In the genomic region with DNA sequence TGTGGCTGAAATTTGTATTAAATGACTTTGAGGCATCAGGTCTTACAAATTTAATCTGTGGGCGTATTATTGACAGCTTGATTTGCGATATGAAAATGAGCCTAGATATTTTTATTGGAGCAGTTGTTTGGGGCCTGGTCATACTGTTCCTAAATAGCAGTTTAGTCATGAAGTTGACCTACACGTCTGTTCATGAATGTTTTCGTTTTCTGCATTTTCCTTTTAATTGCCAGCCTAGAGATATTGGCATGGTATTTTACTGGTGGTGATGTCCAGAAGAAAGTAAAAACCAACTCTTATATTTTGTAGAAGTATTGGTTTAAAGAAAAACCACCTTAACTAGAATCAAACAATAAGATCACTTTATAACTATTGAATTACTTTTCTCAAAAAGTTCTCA, we compare ENCODE assay signal across 20 cellular contexts. TPM values are rescaled to one million over a fixed set of nuclear protein-coding genes. Genes with fewer than 3 reads are reported as not detected.
DNase-seq lines count a peak whose midpoint lies in the region; ATAC-seq, FAIRE-seq and TF ChIP-seq lines count a peak whose summit lies in the region.
"Had no signal": no experiment of that assay in that cellular context is flagged by ENCODE, and none has a peak within 500 bp of the region (broad histone marks: within the 10 kb centered on the region; RNA-seq: fewer than 3 reads in every experiment).

No MANE protein-coding gene starts in this region.

- no peaks in the 10 kb centered on the region for H3K27me3 ChIP-seq in IMR-90 (ENCODE audit: control insufficient read depth, insufficient read depth, low read length)
- no peaks in the 10 kb centered on the region for H3K27me3 ChIP-seq in right lobe of liver
- no peaks in the 10 kb centered on the region for H3K27me3 ChIP-seq in HAP-1 (ENCODE audit: low read depth)
- H3K27me3 ChIP-seq: right atrium auricular region, thyroid gland had no signal

- H3K27ac ChIP-seq in A549 = no peak overlapping the region
- H3K27ac ChIP-seq in IMR-90 (ENCODE audit: insufficient read depth, low read length) = no peak overlapping the region
- no peak overlapping the region for H3K27ac ChIP-seq in right lobe of liver
- H3K27ac ChIP-seq: right atrium auricular region, thyroid gland had no signal

- peaks cover 2% of the 10 kb centered on the region; the same call in 1 of the 2 replicates for H3K36me3 ChIP-seq in IMR-90 (ENCODE audit: control insufficient read depth, insufficient read depth, low read length)
- no peaks in the 10 kb centered on the region for H3K36me3 ChIP-seq in right lobe of liver
- no peaks in the 10 kb centered on the region for H3K36me3 ChIP-seq in HAP-1 (replicated peaks)
- H3K36me3 ChIP-seq: right atrium auricular region, thyroid gland had no signal

- POLR2A ChIA-PET in A549 (lab: Yijun Ruan, JAX) (no interaction called here), IMR-90 (lab: Charles Lee; ENCODE audit: unreplicated experiment) (no interaction called here)

- intact Hi-C loops in IMR-90 (cut with micrococcal nuclease) (loop anchor here (2.0 kb wide), 4 partner anchors 14 to 64 kb away; no protein-coding TSS in a partner anchor), right lobe of liver (cut with DNase I) (no loop called here)

- CTCF ChIA-PET in A549 (lab: Yijun Ruan, JAX) (interaction anchor here (0.6 to 8.8 kb wide), 5 partner anchors 39 to 233 kb away, joined by 3 to 68 read pairs (median 4); no protein-coding TSS in a partner anchor), IMR-90 (lab: Yijun Ruan, JAX) (no interaction called here)

- no peak overlapping the region for H2AK5ac ChIP-seq in IMR-90 (ENCODE audit: low read depth, low read length)

- H3K4ac ChIP-seq in IMR-90 (ENCODE audit: low read depth, low read length) = no peak overlapping the region

- H3K4me1 ChIP-seq in A549 (peaks cover 20% of the 10 kb centered on the region), IMR-90 (ENCODE audit: control insufficient read depth, insufficient read depth, low read length) (peaks cover 12% of the 10 kb centered on the region), right lobe of liver (peaks cover 0 to 20% (median 6%) of the 10 kb centered on the region in 4 donors), HAP-1 (peaks cover 6% of the 10 kb centered on the region)

- BruUV-seq in IMR-90 (replicated peaks; lab: Mats Ljungman, UMichigan) = no TSS peak

- peaks cover 22% of the 10 kb centered on the region for H3K27me3 Mint-ChIP-seq in central memory CD8-positive, alpha-beta T cell
- H3K27me3 Mint-ChIP-seq in nephron progenitor cell (ENCODE audit: low read depth, poor library complexity) = peaks cover 23% of the 10 kb centered on the region

- H3K9me3 ChIP-seq in A549 = no peaks in the 10 kb centered on the region
- H3K9me3 ChIP-seq in IMR-90 (ENCODE audit: control insufficient read depth, insufficient read depth, low read length) = peaks cover 4% of the 10 kb centered on the region
- no peaks in the 10 kb centered on the region for H3K9me3 ChIP-seq in right lobe of liver
- H3K9me3 ChIP-seq in HAP-1 = peaks cover 3% of the 10 kb centered on the region; the same call in 1 of the 2 replicates
- H3K9me3 ChIP-seq: right atrium auricular region, thyroid gland had no signal

- H4K20me1 ChIP-seq in IMR-90 (ENCODE audit: insufficient read depth, low read length) = peaks cover 18% of the 10 kb centered on the region; the same call in 1 of the 2 replicates

- H2BK120ac ChIP-seq in IMR-90 (ENCODE audit: low read depth, low read length) = no peak overlapping the region

- no peak overlapping the region for H3K4me3 ChIP-seq in A549
- H3K4me3 ChIP-seq in IMR-90 (ENCODE audit: insufficient read depth, low read depth, low read length) = no peak overlapping the region
- no peak overlapping the region for H3K4me3 ChIP-seq in right lobe of liver
- peak overlapping the region in 1 of 2 donors; percentile 5 for H3K4me3 ChIP-seq in foreskin fibroblast (ENCODE audit: low read depth in 1 of 2, low read length in 2 of 2)
- H3K4me3 ChIP-seq in HAP-1 = no peak overlapping the region
- H3K4me3 ChIP-seq: right atrium auricular region, thyroid gland had no signal

- no peak overlapping the region for H2BK15ac ChIP-seq in IMR-90 (ENCODE audit: low read depth, low read length)

- H2AFZ ChIP-seq in IMR-90 (replicated peaks; ENCODE audit: low read length, poor library complexity) = no peak overlapping the region

- in situ Hi-C loops in IMR-90 (cut with MboI; ENCODE audit: low sequenced_read_pairs) (no loop called here), HAP-1 (cut with MboI; ENCODE audit: low sequenced_read_pairs) (no loop called here)

- WGBS in A549 (ENCODE audit: missing lambda C conversion rate) = 85% methylated on average over 4 of the region's 4 CpGs
- no CpG with 5 or more reads among the region's 4 CpGs for WGBS in IMR-90 (ENCODE audit: extremely low coverage in 2 of 2, insufficient read length in 1 of 2), 2 experiments
- 82% methylated on average over 4 of the region's 4 CpGs for WGBS in right lobe of liver (ENCODE audit: insufficient coverage, low coverage, low lambda C conversion rate, missing lambda C conversion rate)

- peaks cover 8% of the 10 kb centered on the region for H3K4me1 Mint-ChIP-seq in central memory CD8-positive, alpha-beta T cell
- peaks cover 33% of the 10 kb centered on the region for H3K4me1 Mint-ChIP-seq in nephron progenitor cell

- TF ChIP-seq POLR2A in A549 (IDR thresholded peaks at IDR 0.05; ENCODE audit: low read length) (no peak), IMR-90 (IDR thresholded peaks at IDR 0.05; ENCODE audit: low read depth, low read length) (no peak), right lobe of liver (IDR thresholded peaks at IDR 0.05) (no peak)

- H4K5ac ChIP-seq in IMR-90 (ENCODE audit: low read depth, low read length) = no peak overlapping the region

- H3K9me3 Mint-ChIP-seq in central memory CD8-positive, alpha-beta T cell = no peaks in the 10 kb centered on the region
- peaks cover 13% of the 10 kb centered on the region for H3K9me3 Mint-ChIP-seq in nephron progenitor cell
- H3K9me3 Mint-ChIP-seq: activated CD4-positive, alpha-beta memory T cell treated with anti-CD3 and anti-CD28 coated beads, Interleukin-2, amount 10 ng/mL, durations not matched to agents 7 days and 5 days; effector memory CD8-positive, alpha-beta T cell had no signal

- no peak for TF ChIP-seq CTCF in A549 (IDR thresholded peaks at IDR 0.05)
- no peak for TF ChIP-seq CTCF in IMR-90 (conservative IDR thresholded peaks at IDR 0.05; ENCODE audit: low read depth, low read length)
- no peak for TF ChIP-seq CTCF in nephron progenitor cell (IDR thresholded peaks at IDR 0.05)
- no peak for TF ChIP-seq CTCF in right lobe of liver (IDR thresholded peaks at IDR 0.05)
- no peak for TF ChIP-seq CTCF in foreskin fibroblast (IDR thresholded peaks at IDR 0.05; ENCODE audit: low read depth, low read length)

- dilution Hi-C loops in IMR-90 (cut with HindIII; ENCODE audit: low sequenced_read_pairs, unreplicated experiment) = no loop called here

- no peak for ATAC-seq in A549
- no peak for ATAC-seq in IMR-90 (ENCODE audit: low read depth)
- no peak for ATAC-seq in central memory CD8-positive, alpha-beta T cell (replicated peaks; ENCODE audit: extremely low read depth, poor library complexity, severe bottlenecking)
- ATAC-seq in right lobe of liver = no peak
- no peak for ATAC-seq in GM18861 (IDR thresholded peaks at IDR 0.05; ENCODE audit: unreplicated experiment)
- ATAC-seq: effector memory CD8-positive, alpha-beta T cell had no signal

- H4K8ac ChIP-seq in IMR-90 (ENCODE audit: low read depth in 2 of 2, low read length in 2 of 2) = no peak overlapping the region

- H3K4me2 ChIP-seq in A549 (peak overlapping the region; percentile 84), IMR-90 (ENCODE audit: low read depth, low read length) (no peak overlapping the region)

- TF ChIP-seq EP300 in A549 (IDR thresholded peaks at IDR 0.05) = no peak

- H2BK5ac ChIP-seq in IMR-90 (ENCODE audit: low read depth, low read length, poor library complexity, severe bottlenecking) = no peak overlapping the region

- no peak overlapping the region for H3K18ac ChIP-seq in IMR-90 (ENCODE audit: low read depth, low read length)

- peaks cover 3% of the 10 kb centered on the region for H3K36me3 Mint-ChIP-seq in central memory CD8-positive, alpha-beta T cell (ENCODE audit: insufficient read depth)
- peaks cover 15% of the 10 kb centered on the region for H3K36me3 Mint-ChIP-seq in nephron progenitor cell (ENCODE audit: low read depth)

- H3K14ac ChIP-seq in IMR-90 (replicated peaks; ENCODE audit: low read depth, low read length) = no peak overlapping the region

- no peak for TF ChIP-seq RAD21 in A549 (conservative IDR thresholded peaks at IDR 0.05 in 1 of 2, IDR thresholded peaks at IDR 0.05 in 1 of 2)
- no peak for TF ChIP-seq RAD21 in IMR-90 (IDR thresholded peaks at IDR 0.05; ENCODE audit: low read length)

- DNase-seq in A549 (ENCODE audit: low read depth in 1 of 2, low spot score in 1 of 2) (no peak), IMR-90 (no peak), nephron progenitor cell (no peak), right lobe of liver (no peak), foreskin fibroblast (no peak), HAP-1 (ENCODE audit: low spot score in 2 of 2) (no peak)
- no peak for DNase-seq in central memory CD8-positive, alpha-beta T cell (ENCODE audit: low spot score in 2 of 2)
- DNase-seq: activated CD4-positive, alpha-beta memory T cell treated with anti-CD3 and anti-CD28 coated beads, Interleukin-2, amount 10 ng/mL, durations not matched to agents 7 days and 5 days; activated T-cell treated with anti-CD3 and anti-CD28 coated beads, Interleukin-2, amount 50 U/mL, for 48 hours; effector memory CD8-positive, alpha-beta T cell; hippocampal formation; KG1; mesendoderm; NCI-H1930; NCI-H446; stimulated activated naive CD4-positive, alpha-beta T cell; thyroid gland had no signal

- peak overlapping the region; percentile 25 for H3K4me3 Mint-ChIP-seq in central memory CD8-positive, alpha-beta T cell
- H3K4me3 Mint-ChIP-seq in nephron progenitor cell = peak overlapping the region; percentile 82
- H3K4me3 Mint-ChIP-seq: activated CD4-positive, alpha-beta memory T cell treated with anti-CD3 and anti-CD28 coated beads, Interleukin-2, amount 10 ng/mL, durations not matched to agents 7 days and 5 days had no signal

- H3K27ac Mint-ChIP-seq in central memory CD8-positive, alpha-beta T cell (ENCODE audit: low read depth) = no peak overlapping the region
- no peak overlapping the region for H3K27ac Mint-ChIP-seq in nephron progenitor cell
- H3K27ac Mint-ChIP-seq: activated CD4-positive, alpha-beta memory T cell treated with anti-CD3 and anti-CD28 coated beads, Interleukin-2, amount 10 ng/mL, durations not matched to agents 7 days and 5 days had no signal

- FAIRE-seq in A549 (lab: Jason Lieb, UNC) = no peak
- FAIRE-seq: H1 had no signal

- H3K79me1 ChIP-seq in IMR-90 (ENCODE audit: low read depth in 1 of 2, low read length in 2 of 2) = peaks cover 14 to 42% of the 10 kb centered on the region in 2 experiments

- H3K9me1 ChIP-seq in IMR-90 (ENCODE audit: insufficient read depth, low read length) = peaks cover 6% of the 10 kb centered on the region

- H3K56ac ChIP-seq in IMR-90 (ENCODE audit: extremely low read depth, insufficient read depth, low read length) = no peak overlapping the region

- H2BK20ac ChIP-seq in IMR-90 (ENCODE audit: low read depth, low read length) = no peak overlapping the region

- no peak overlapping the region for H2AK9ac ChIP-seq in IMR-90 (replicated peaks; ENCODE audit: low read depth, low read length, poor library complexity)

- 0 out of 2 replicates have a peak overlapping the region, but pooled peaks have one; percentile 16 for H3K23ac ChIP-seq in IMR-90 (ENCODE audit: low read depth, low read length)

- H3K9ac ChIP-seq in IMR-90 (ENCODE audit: low read depth, low read length) = no peak overlapping the region

- no peak overlapping the region for H4K91ac ChIP-seq in IMR-90 (ENCODE audit: insufficient read depth, low read depth, low read length)

RNA-seq across cellular contexts. Expression of gene EML1, which starts 1.8 kb away (rescaled TPM):
- polyA plus RNA-seq in A549 (2011; rRNA removed) (30.8 and 37.7 TPM in 2 replicates), A549 (2017; fragmentation: RNase III; extraction: RNeasy Plus Mini Kit Qiagen cat#74134 plus additional on column Dnase treatment) (29.2 to 30.6 TPM (median 29.7 TPM) in 3 replicates), IMR-90 (2012; rRNA removed) (11.6 and 14.0 TPM in 2 replicates)
- 21.3 and 27.9 TPM in 2 replicates for polyA plus RNA-seq in A549 (2012; cell fraction: cytosol; rRNA removed)
- 21.1 and 28.4 TPM in 2 replicates for polyA plus RNA-seq in A549 (2012; cell fraction: nucleus; rRNA removed)
- 94.4 and 118 TPM in 2 replicates for polyA minus RNA-seq in A549 (2011; rRNA and poly(A)+ RNA removed)
- total RNA-seq in IMR-90 (2012; rRNA removed) (34.4 and 42.3 TPM in 2 replicates), right lobe of liver (1 to 10 TPM; 3.3 to 6.8 (median 4.5) TPM)
- polyA plus RNA-seq in IMR-90 (2012; cell fraction: cytosol; rRNA removed) = 10.6 and 11.1 TPM in 2 replicates
- 9.4 and 14.7 TPM in 2 replicates for polyA plus RNA-seq in IMR-90 (2012; cell fraction: nucleus; rRNA removed; ENCODE audit: low replicate concordance)
- total RNA-seq: activated CD4-positive, alpha-beta memory T cell treated with anti-CD3 and anti-CD28 coated beads, Interleukin-2, amount 10 ng/mL, durations not matched to agents 7 days and 5 days had no signal
